1 cellular context compared by ENCODE assay signal in genomic region chr6:27812078-27812804, GRCh38.
TF ChIP-seq lines count a peak whose summit lies in the region.

No MANE protein-coding gene starts in this region.

TF ChIP-seq in K562, 482 proteins besides CTCF, POLR2A, EP300 and RAD21 (continued from another document):
- TF ChIP-seq ZBTB34 (CRISPR knock-in tag; IDR thresholded peaks at IDR 0.05) (no peak), CXXC5 (CRISPR knock-in tag; IDR thresholded peaks at IDR 0.05) (no peak), SP2 (IDR thresholded peaks at IDR 0.05; ENCODE audit: extremely low read depth, low read depth, low read length, poor library complexity, severe bottlenecking) (no peak)
TF ChIP-seq in K562: peak in this region for 39.
